ENCODE assay signal across 1 cellular context in the genomic region with DNA sequence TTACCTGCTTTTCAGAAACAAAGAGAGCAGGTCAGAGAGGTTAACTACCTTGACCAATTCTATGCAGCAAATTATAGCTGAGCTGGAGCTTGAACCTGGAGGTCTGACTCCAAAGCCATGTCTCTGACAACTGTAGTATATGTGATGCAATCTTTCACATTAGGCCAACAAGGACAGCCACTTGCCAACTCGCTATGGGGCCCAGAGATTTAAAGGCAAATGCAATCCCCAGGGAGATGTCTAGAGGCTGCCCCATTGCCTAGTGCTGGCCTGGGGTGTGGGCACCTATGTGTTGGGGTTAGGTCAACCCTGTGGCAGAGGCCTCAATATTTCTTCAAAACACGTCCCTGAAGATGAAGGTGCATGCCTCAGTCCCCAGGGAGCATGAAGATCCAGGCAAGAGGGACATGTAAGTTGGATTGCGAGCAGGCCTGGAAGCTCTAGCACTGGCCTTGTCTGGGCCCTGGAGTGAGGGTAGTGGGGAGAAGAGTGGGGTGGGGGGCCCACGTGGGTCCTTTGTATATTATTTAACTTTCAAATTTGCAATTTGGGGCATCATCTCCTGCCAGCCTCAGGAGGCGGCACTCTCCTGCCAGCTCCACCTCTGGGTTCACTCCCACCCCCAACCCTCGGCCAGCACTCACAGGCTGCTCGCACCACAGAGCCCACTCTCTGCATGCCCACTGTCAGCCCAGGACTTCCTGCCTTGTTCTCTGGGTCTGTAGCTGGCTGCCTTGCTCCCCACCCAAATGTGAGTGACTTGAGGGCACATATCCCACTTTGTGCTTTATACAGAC.
TF ChIP-seq lines count a peak whose summit lies in the region.

No MANE protein-coding gene starts in this region.

TF ChIP-seq in GM23338, 12 proteins besides CTCF, POLR2A, EP300 and RAD21:
- TF ChIP-seq, protein P1, sequence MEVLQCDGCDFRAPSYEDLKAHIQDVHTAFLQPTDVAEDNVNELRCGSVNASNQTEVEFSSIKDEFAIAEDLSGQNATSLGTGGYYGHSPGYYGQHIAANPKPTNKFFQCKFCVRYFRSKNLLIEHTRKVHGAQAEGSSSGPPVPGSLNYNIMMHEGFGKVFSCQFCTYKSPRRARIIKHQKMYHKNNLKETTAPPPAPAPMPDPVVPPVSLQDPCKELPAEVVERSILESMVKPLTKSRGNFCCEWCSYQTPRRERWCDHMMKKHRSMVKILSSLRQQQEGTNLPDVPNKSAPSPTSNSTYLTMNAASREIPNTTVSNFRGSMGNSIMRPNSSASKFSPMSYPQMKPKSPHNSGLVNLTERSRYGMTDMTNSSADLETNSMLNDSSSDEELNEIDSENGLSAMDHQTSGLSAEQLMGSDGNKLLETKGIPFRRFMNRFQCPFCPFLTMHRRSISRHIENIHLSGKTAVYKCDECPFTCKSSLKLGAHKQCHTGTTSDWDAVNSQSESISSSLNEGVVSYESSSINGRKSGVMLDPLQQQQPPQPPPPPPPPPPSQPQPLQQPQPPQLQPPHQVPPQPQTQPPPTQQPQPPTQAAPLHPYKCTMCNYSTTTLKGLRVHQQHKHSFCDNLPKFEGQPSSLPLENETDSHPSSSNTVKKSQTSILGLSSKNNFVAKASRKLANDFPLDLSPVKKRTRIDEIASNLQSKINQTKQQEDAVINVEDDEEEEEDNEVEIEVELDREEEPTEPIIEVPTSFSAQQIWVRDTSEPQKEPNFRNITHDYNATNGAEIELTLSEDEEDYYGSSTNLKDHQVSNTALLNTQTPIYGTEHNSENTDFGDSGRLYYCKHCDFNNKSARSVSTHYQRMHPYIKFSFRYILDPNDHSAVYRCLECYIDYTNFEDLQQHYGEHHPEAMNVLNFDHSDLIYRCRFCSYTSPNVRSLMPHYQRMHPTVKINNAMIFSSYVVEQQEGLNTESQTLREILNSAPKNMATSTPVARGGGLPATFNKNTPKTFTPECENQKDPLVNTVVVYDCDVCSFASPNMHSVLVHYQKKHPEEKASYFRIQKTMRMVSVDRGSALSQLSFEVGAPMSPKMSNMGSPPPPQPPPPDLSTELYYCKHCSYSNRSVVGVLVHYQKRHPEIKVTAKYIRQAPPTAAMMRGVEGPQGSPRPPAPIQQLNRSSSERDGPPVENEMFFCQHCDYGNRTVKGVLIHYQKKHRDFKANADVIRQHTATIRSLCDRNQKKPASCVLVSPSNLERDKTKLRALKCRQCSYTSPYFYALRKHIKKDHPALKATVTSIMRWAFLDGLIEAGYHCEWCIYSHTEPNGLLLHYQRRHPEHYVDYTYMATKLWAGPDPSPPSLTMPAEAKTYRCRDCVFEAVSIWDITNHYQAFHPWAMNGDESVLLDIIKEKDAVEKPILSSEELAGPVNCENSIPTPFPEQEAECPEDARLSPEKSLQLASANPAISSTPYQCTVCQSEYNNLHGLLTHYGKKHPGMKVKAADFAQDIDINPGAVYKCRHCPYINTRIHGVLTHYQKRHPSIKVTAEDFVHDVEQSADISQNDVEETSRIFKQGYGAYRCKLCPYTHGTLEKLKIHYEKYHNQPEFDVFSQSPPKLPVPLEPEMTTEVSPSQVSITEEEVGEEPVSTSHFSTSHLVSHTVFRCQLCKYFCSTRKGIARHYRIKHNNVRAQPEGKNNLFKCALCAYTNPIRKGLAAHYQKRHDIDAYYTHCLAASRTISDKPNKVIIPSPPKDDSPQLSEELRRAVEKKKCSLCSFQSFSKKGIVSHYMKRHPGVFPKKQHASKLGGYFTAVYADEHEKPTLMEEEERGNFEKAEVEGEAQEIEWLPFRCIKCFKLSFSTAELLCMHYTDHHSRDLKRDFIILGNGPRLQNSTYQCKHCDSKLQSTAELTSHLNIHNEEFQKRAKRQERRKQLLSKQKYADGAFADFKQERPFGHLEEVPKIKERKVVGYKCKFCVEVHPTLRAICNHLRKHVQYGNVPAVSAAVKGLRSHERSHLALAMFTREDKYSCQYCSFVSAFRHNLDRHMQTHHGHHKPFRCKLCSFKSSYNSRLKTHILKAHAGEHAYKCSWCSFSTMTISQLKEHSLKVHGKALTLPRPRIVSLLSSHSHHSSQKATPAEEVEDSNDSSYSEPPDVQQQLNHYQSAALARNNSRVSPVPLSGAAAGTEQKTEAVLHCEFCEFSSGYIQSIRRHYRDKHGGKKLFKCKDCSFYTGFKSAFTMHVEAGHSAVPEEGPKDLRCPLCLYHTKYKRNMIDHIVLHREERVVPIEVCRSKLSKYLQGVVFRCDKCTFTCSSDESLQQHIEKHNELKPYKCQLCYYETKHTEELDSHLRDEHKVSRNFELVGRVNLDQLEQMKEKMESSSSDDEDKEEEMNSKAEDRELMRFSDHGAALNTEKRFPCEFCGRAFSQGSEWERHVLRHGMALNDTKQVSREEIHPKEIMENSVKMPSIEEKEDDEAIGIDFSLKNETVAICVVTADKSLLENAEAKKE (CRISPR knock-in tag; IDR thresholded peaks at IDR 0.05), result no peak
